9 cellular contexts compared by ENCODE assay signal in genomic region chr5:150780816-150781221, GRCh38. TPM values are rescaled to one million over a fixed set of nuclear protein-coding genes. Genes with fewer than 3 reads are reported as not detected.
DNase-seq lines count a peak whose midpoint lies in the region; ATAC-seq and TF ChIP-seq lines count a peak whose summit lies in the region.
"Had no signal": no experiment of that assay in that cellular context is flagged by ENCODE, and none has a peak within 500 bp of the region (broad histone marks: within the 10 kb centered on the region; RNA-seq: fewer than 3 reads in every experiment).

No MANE protein-coding gene starts in this region.

- H3K4ac ChIP-seq in H9 (ENCODE audit: low read depth, low read length) = no peak overlapping the region

- no peak overlapping the region for H3K9ac ChIP-seq in H9 (ENCODE audit: extremely low read depth, insufficient read length, low read length)

- H3K4me3 Mint-ChIP-seq in H9 = peak overlapping the region; percentile 89 to 99
- peak overlapping the region in 1 of 3 donors; percentile 99 for H3K4me3 Mint-ChIP-seq in T-cell
- peak overlapping the region; percentile 95 for H3K4me3 Mint-ChIP-seq in stimulated activated effector memory CD8-positive, alpha-beta T cell treated with anti-CD3 and anti-CD28 coated beads, Interleukin-12 subunit alpha, Interleukin-12 subunit beta, amount 100 ng/mL, for 72 hours
- H3K4me3 Mint-ChIP-seq in endothelial cell (ENCODE audit: unreplicated experiment) = no peak overlapping the region

- TF ChIP-seq CTCF in H9 (conservative IDR thresholded peaks at IDR 0.05) = no peak
- TF ChIP-seq CTCF in fibroblast of mammary gland (conservative IDR thresholded peaks at IDR 0.05; ENCODE audit: control insufficient read depth, insufficient read depth, low read depth, low read length) = no peak
- TF ChIP-seq CTCF in endothelial cell (IDR thresholded peaks at IDR 0.05; ENCODE audit: unreplicated experiment) = no peak

- H2BK15ac ChIP-seq in H9 (ENCODE audit: low read depth, low read length) = no peak overlapping the region

- H3K79me2 ChIP-seq in H9 (ENCODE audit: insufficient read depth, low read length) = peaks cover 2% of the 10 kb centered on the region; the same call in 1 of the 2 replicates

- H2AFZ ChIP-seq in H9 (ENCODE audit: low read length) = no peak overlapping the region

- no peaks in the 10 kb centered on the region for H3K79me1 ChIP-seq in H9 (ENCODE audit: insufficient read depth, low read depth, low read length, poor library complexity, severe bottlenecking)

- H3K4me2 ChIP-seq in H9 (ENCODE audit: insufficient read depth, insufficient read length, low read length) = peak overlapping the region; percentile 95

- no peak overlapping the region for H3K18ac ChIP-seq in H9 (ENCODE audit: insufficient read length, low read depth, low read length)

- no peak for ATAC-seq in T-cell (replicated peaks in 1 of 4)
- no peak for ATAC-seq in stimulated activated effector memory CD8-positive, alpha-beta T cell treated with anti-CD3 and anti-CD28 coated beads, Interleukin-12 subunit alpha, Interleukin-12 subunit beta, amount 100 ng/mL, for 72 hours
- ATAC-seq in GM21526 (IDR thresholded peaks at IDR 0.05; ENCODE audit: low FRiP score, unreplicated experiment) = no peak

- H3K27me3 Mint-ChIP-seq in H9 (ENCODE audit: low read depth) = peaks cover 44% of the 10 kb centered on the region
- H3K27me3 Mint-ChIP-seq in T-cell = no peaks in the 10 kb centered on the region
- peaks cover 3% of the 10 kb centered on the region for H3K27me3 Mint-ChIP-seq in endothelial cell (ENCODE audit: unreplicated experiment)

- no peak overlapping the region for H3K14ac ChIP-seq in H9 (ENCODE audit: insufficient read depth, low read length)

- no peak overlapping the region for H2BK5ac ChIP-seq in H9 (ENCODE audit: insufficient read length, low read length)

- WGBS in H9 (ENCODE audit: extremely low coverage, insufficient read length, low lambda C conversion rate) = no CpG with 5 or more reads among the region's 5 CpGs

- H3K36me3 Mint-ChIP-seq in H9 (ENCODE audit: insufficient read depth in 1 of 3, low read depth in 3 of 3) = peaks cover 27 to 30% (median 27%) of the 10 kb centered on the region in 3 experiments
- no peaks in the 10 kb centered on the region for H3K36me3 Mint-ChIP-seq in T-cell
- H3K36me3 Mint-ChIP-seq in stimulated activated effector memory CD8-positive, alpha-beta T cell treated with anti-CD3 and anti-CD28 coated beads, Interleukin-12 subunit alpha, Interleukin-12 subunit beta, amount 100 ng/mL, for 72 hours = no peaks in the 10 kb centered on the region
- no peaks in the 10 kb centered on the region for H3K36me3 Mint-ChIP-seq in endothelial cell (ENCODE audit: low read depth, unreplicated experiment)

- H3K4me3 ChIP-seq in fibroblast of mammary gland (ENCODE audit: control insufficient read depth, low read depth, low read length) = peak overlapping the region; percentile 79

- H3T11ph ChIP-seq in H9 (ENCODE audit: low read length) = no peak overlapping the region

- CTCF ChIA-PET in T-cell (lab: Charles Lee) = interaction anchor here (0.6 to 4.3 kb wide), 3 partner anchors 22 to 471 kb away, joined by 3 to 45 read pairs (median 5); partner anchors contain the start of genes DCTN4 (in 1 of the 2) and IRGM (in 1 of the 2)

- POLR2A ChIA-PET in T-cell (lab: Charles Lee) = interaction anchor here (0.6 to 2.0 kb wide), 3 partner anchors 11 to 298 kb away, joined by 3 to 7 read pairs (median 3); partner anchors contain the start of gene DCTN4 (in 1 of the 2)

- no peak overlapping the region for H4K91ac ChIP-seq in H9 (ENCODE audit: insufficient read length, low read depth, low read length)

- peaks cover 4% of the 10 kb centered on the region; the same call in 1 of the 2 replicates for H3K27me3 ChIP-seq in H9 (ENCODE audit: insufficient read depth, low read length)

- H3K4me1 Mint-ChIP-seq in H9 (peaks cover 67 to 71% of the 10 kb centered on the region in 2 experiments), T-cell (peaks cover 66 to 74% (median 70%) of the 10 kb centered on the region in 3 donors), endothelial cell (ENCODE audit: unreplicated experiment) (peaks cover 7% of the 10 kb centered on the region)
- peaks cover 71% of the 10 kb centered on the region for H3K4me1 Mint-ChIP-seq in stimulated activated effector memory CD8-positive, alpha-beta T cell treated with anti-CD3 and anti-CD28 coated beads, Interleukin-12 subunit alpha, Interleukin-12 subunit beta, amount 100 ng/mL, for 72 hours

- peaks cover 13% of the 10 kb centered on the region for H3K23me2 ChIP-seq in H9 (ENCODE audit: insufficient read length, low read depth, low read length, poor library complexity, severe bottlenecking)

- H4K8ac ChIP-seq in H9 (replicated peaks; ENCODE audit: insufficient read length, low read depth, low read length) = no peak overlapping the region

- peaks cover 31% of the 10 kb centered on the region for H3K4me1 ChIP-seq in H9 (ENCODE audit: insufficient read depth, low read length)

- H3K27ac Mint-ChIP-seq in H9 (no peak overlapping the region), T-cell (peak overlapping the region; percentile 90 to 96), endothelial cell (ENCODE audit: unreplicated experiment) (no peak overlapping the region)
- peak overlapping the region; percentile 95 for H3K27ac Mint-ChIP-seq in stimulated activated effector memory CD8-positive, alpha-beta T cell treated with anti-CD3 and anti-CD28 coated beads, Interleukin-12 subunit alpha, Interleukin-12 subunit beta, amount 100 ng/mL, for 72 hours

- no peak overlapping the region for H2BK12ac ChIP-seq in H9 (ENCODE audit: insufficient read length, low read depth, low read length)

- no peak overlapping the region for H3K23ac ChIP-seq in H9 (ENCODE audit: insufficient read length, low read depth, low read length)

- no peak overlapping the region for H3K56ac ChIP-seq in H9 (ENCODE audit: insufficient read length, low read depth, low read length)

- no peak overlapping the region for H2BK120ac ChIP-seq in H9 (ENCODE audit: low read depth, low read length, poor library complexity, severe bottlenecking)

- DNase-seq in H9 (no peak), T-cell (no peak), fibroblast of mammary gland (ENCODE audit: low read depth) (peak; percentile 98), endothelial cell (ENCODE audit: low spot score) (no peak), OCI-M2 (lab: John Stamatoyannopoulos, UW; ENCODE audit: unreplicated experiment) (no peak), NCI-H1105 treated with DMSO at 0.1 percent for 48 hours (lab: John Stamatoyannopoulos, UW) (no peak)
- DNase-seq in stimulated activated effector memory CD8-positive, alpha-beta T cell treated with anti-CD3 and anti-CD28 coated beads, Interleukin-12 subunit alpha, Interleukin-12 subunit beta, amount 100 ng/mL, for 72 hours (ENCODE audit: low spot score in 2 of 2) = no peak
- DNase-seq: NCI-H2227 treated with DMSO at 0.1 percent for 48 hours had no signal

- no peak overlapping the region for H4K5ac ChIP-seq in H9 (ENCODE audit: insufficient read length, low read depth, low read length)

- no peaks in the 10 kb centered on the region for H4K20me1 ChIP-seq in H9 (ENCODE audit: control insufficient read depth, insufficient read depth, insufficient read length)

- no peaks in the 10 kb centered on the region for H3K9me3 ChIP-seq in H9 (ENCODE audit: control insufficient read depth, low read depth, low read length)

- no peak overlapping the region for H3K27ac ChIP-seq in H9 (ENCODE audit: insufficient read length, low read depth, low read length)

- peaks cover 8% of the 10 kb centered on the region in 2 experiments for H3K9me3 Mint-ChIP-seq in H9
- H3K9me3 Mint-ChIP-seq in T-cell = no peaks in the 10 kb centered on the region
- peaks cover under 1% of the 10 kb centered on the region for H3K9me3 Mint-ChIP-seq in stimulated activated effector memory CD8-positive, alpha-beta T cell treated with anti-CD3 and anti-CD28 coated beads, Interleukin-12 subunit alpha, Interleukin-12 subunit beta, amount 100 ng/mL, for 72 hours
- no peaks in the 10 kb centered on the region for H3K9me3 Mint-ChIP-seq in endothelial cell (ENCODE audit: unreplicated experiment)

- H2AK5ac ChIP-seq in H9 (ENCODE audit: insufficient read length, low read length) = no peak overlapping the region

- H2BK20ac ChIP-seq in H9 (ENCODE audit: low read depth, low read length, poor library complexity, severe bottlenecking) = no peak overlapping the region

RNA-seq across cellular contexts. Expression of gene SMIM3, which starts 2.3 kb away (rescaled TPM):
- total RNA-seq in H9 (2021) = 42.0 and 42.5 TPM in 2 replicates
- 1 to 10 TPM; 2.8 to 9.1 (median 5.7) TPM for total RNA-seq in T-cell
- total RNA-seq in endothelial cell (ENCODE audit: unreplicated experiment) = 3.0 TPM

RNA-seq across cellular contexts. Expression of gene DCTN4, which starts 22.0 kb away (rescaled TPM):
- total RNA-seq in H9 (2021) (45.1 and 48.5 TPM in 2 replicates), T-cell (10 to 100 TPM; 36.9 to 79.8 (median 38.4) TPM), endothelial cell (ENCODE audit: unreplicated experiment) (50.3 TPM)

Comparison
In these comparisons a context has a peak if more than half of its experiments do, and no peak if none do; other contexts are left out.
1. H3K27ac Mint-ChIP-seq: peak in T-cell (2 of 2) and stimulated activated effector memory CD8-positive, alpha-beta T cell treated with anti-CD3 and anti-CD28 coated beads, Interleukin-12 subunit alpha, Interleukin-12 subunit beta, amount 100 ng/mL, for 72 hours (single experiment); none in H9 (0 of 3) and endothelial cell (single experiment).